1 cellular context compared by ENCODE assay signal in genomic region chr7:41706228-41706930, GRCh38.
TF ChIP-seq lines count a peak whose summit lies in the region.

No MANE protein-coding gene starts in this region.

TF ChIP-seq in HepG2, 621 proteins besides CTCF, POLR2A, EP300 and RAD21:
- TF ChIP-seq REL (CRISPR knock-in tag; conservative IDR thresholded peaks at IDR 0.05) (no peak), TCF7L2 (IDR thresholded peaks at IDR 0.05; ENCODE audit: low read depth, low read length) (no peak), RBFOX2 (IDR thresholded peaks at IDR 0.05; ENCODE audit: low read depth, low read length) (no peak), NFATC3 (CRISPR knock-in tag; IDR thresholded peaks at IDR 0.05) (no peak), POGZ (CRISPR knock-in tag; IDR thresholded peaks at IDR 0.05) (no peak), TEAD3 (CRISPR knock-in tag; optimal IDR thresholded peaks at IDR 0.05; ENCODE audit: borderline replicate concordance) (no peak), MED13 (CRISPR knock-in tag; IDR thresholded peaks at IDR 0.05) (no peak), ZBTB14 (CRISPR knock-in tag; IDR thresholded peaks at IDR 0.05) (no peak), ZNF562 (CRISPR knock-in tag; IDR thresholded peaks at IDR 0.05; ENCODE audit: borderline replicate concordance) (no peak), GPN1 (CRISPR knock-in tag; IDR thresholded peaks at IDR 0.05; ENCODE audit: borderline replicate concordance) (no peak), ZNF879 (CRISPR knock-in tag; IDR thresholded peaks at IDR 0.05) (no peak), ATF7 (IDR thresholded peaks at IDR 0.05) (no peak), ATF7 (CRISPR knock-in tag; IDR thresholded peaks at IDR 0.05) (no peak), ZSCAN12 (CRISPR knock-in tag; IDR thresholded peaks at IDR 0.05) (no peak), ZNF124 (CRISPR knock-in tag; IDR thresholded peaks at IDR 0.05) (no peak), GTF2F1 (IDR thresholded peaks at IDR 0.05; ENCODE audit: low read length) (no peak), ZNF12 (CRISPR knock-in tag; IDR thresholded peaks at IDR 0.05) (no peak)
